Comparison of ENCODE assay signal across 9 cellular contexts in genomic region chr17:16746571-16746970, GRCh38. TPM values are rescaled to one million over a fixed set of nuclear protein-coding genes. Genes with fewer than 3 reads are reported as not detected.
DNase-seq lines count a peak whose midpoint lies in the region; ATAC-seq, FAIRE-seq and TF ChIP-seq lines count a peak whose summit lies in the region.
"Not testable (repeated sequence)": the region's sequence is repeated elsewhere in the genome, so short reads cannot be mapped to it uniquely, and the experiment has no call there.
"Had no signal": no experiment of that assay in that cellular context is flagged by ENCODE, and none has a peak within 500 bp of the region (broad histone marks: within the 10 kb centered on the region; RNA-seq: fewer than 3 reads in every experiment).

No MANE protein-coding gene starts in this region.

- not testable (repeated sequence) for TF ChIP-seq POLR2A in GM12878 (IDR thresholded peaks at IDR 0.05; ENCODE audit: low read depth, low read length); HepG2 (IDR thresholded peaks at IDR 0.05; ENCODE audit: insufficient read depth in 1 of 2, low read depth in 2 of 2, low read length in 2 of 2); upper lobe of left lung (IDR thresholded peaks at IDR 0.05)

- ATAC-seq in GM18502 (IDR thresholded peaks at IDR 0.05; ENCODE audit: poor library complexity, unreplicated experiment) (peak; percentile 46), T-cell (replicated peaks in 1 of 4) (peak in 3 of 4 experiments; percentile 16 to 33 (median 16)), GM12878 (peak; percentile 58), Right ventricle myocardium superior (ENCODE audit: poor library complexity) (peak; percentile 55), HepG2 (peak; percentile 38; the same call in 1 of the 3 replicates), upper lobe of left lung (ENCODE audit: low FRiP score in 2 of 2) (peak; percentile 60 to 68)

- H3K4me3 ChIP-seq in GM12878; HepG2 (replicated peaks in 1 of 3; ENCODE audit: insufficient read depth in 1 of 3, low read depth in 2 of 3, low read length in 3 of 3); upper lobe of left lung: not testable (repeated sequence)

- not testable (repeated sequence) for H3K4me2 ChIP-seq in GM12878 (ENCODE audit: control insufficient read depth, insufficient read depth); HepG2 (ENCODE audit: low read depth, low read length)

- H2AFZ ChIP-seq in GM12878 (ENCODE audit: control insufficient read depth, low read depth, low read length); HepG2 (ENCODE audit: low read length): not testable (repeated sequence)

- H3K27me3 Mint-ChIP-seq in T-cell (peaks cover 30 to 48% of the 10 kb centered on the region in 2 donors), nephron progenitor cell (ENCODE audit: low read depth, poor library complexity) (peaks cover 35% of the 10 kb centered on the region)

- peak; percentile 0 for DNase-seq in LHCN-M2 (ENCODE audit: low read depth)
- DNase-seq in T-cell; GM12878 (ENCODE audit: low read depth, low spot score); Right ventricle myocardium superior; HepG2 (ENCODE audit: low spot score): not testable (repeated sequence)
- DNase-seq in nephron progenitor cell: peak; percentile 42
- peak in 1 of 2 donors; percentile 75 for DNase-seq in upper lobe of left lung

- CTCF ChIA-PET in T-cell (lab: Charles Lee): interaction anchor here in 1 of 2 donors (0.7 kb wide), 1 partner anchor 1518 kb away, joined by 3 read pairs; no protein-coding TSS in a partner anchor
- CTCF ChIA-PET in GM12878 (lab: Yijun Ruan, JAX); HepG2 (lab: Yijun Ruan, JAX; ENCODE audit: low intra/inter-chr PET ratio, low total read pairs): not testable (repeated sequence)

- not testable (repeated sequence) for TF ChIP-seq RAD21 in GM12878 (IDR thresholded peaks at IDR 0.05; ENCODE audit: insufficient read depth, low read depth, low read length); HepG2 (CRISPR knock-in tag; IDR thresholded peaks at IDR 0.05)

- not testable (repeated sequence) for FAIRE-seq in GM12878 (lab: Jason Lieb, UNC); HepG2 (lab: Jason Lieb, UNC)

- H3K4me3 Mint-ChIP-seq in T-cell: peak overlapping the region in 1 of 3 donors; percentile 62
- H3K4me3 Mint-ChIP-seq in nephron progenitor cell: peak overlapping the region; percentile 82

- WGBS in GM12878 (ENCODE audit: insufficient coverage, insufficient replicate concordance, low lambda C conversion rate, missing lambda C conversion rate): 40% methylated on average over 8 of the region's 24 CpGs
- 35% methylated on average over 16 of the region's 24 CpGs for WGBS in HepG2 (ENCODE audit: low lambda C conversion rate)
- WGBS in upper lobe of left lung, 2 donors: 8 to 48% methylated on average over 8 to 18 of the region's 24 CpGs

- not testable (repeated sequence) for H3K27me3 ChIP-seq in GM12878 (replicated peaks in 1 of 2; ENCODE audit: control insufficient read depth in 2 of 2, insufficient read depth in 2 of 2, low read length in 1 of 2); HepG2 (ENCODE audit: control insufficient read depth in 1 of 2, insufficient read depth in 2 of 2, low read length in 2 of 2); upper lobe of left lung

- not testable (repeated sequence) for H3K9ac ChIP-seq in GM12878 (ENCODE audit: control insufficient read depth, insufficient read depth, low read length); HepG2 (ENCODE audit: insufficient read depth, low read depth, low read length)

- not testable (repeated sequence) for BruUV-seq in GM12878 (replicated peaks; lab: Mats Ljungman, UMichigan); HepG2 (replicated peaks; lab: Mats Ljungman, UMichigan)

- H3K27ac Mint-ChIP-seq in T-cell, nephron progenitor cell: not testable (repeated sequence)

- H3K79me2 ChIP-seq in GM12878 (ENCODE audit: control insufficient read depth, insufficient read depth, low read length); HepG2 (ENCODE audit: insufficient read depth, low read length): not testable (repeated sequence)

- POLR2A ChIA-PET in T-cell (lab: Charles Lee); GM12878 (lab: Charles Lee); HepG2 (lab: Yijun Ruan, JAX): not testable (repeated sequence)

- in situ Hi-C loops in GM12878 (cut with MboI); HepG2 (cut with HindIII; ENCODE audit: extremely low pct_ligation_motif_present, low pct_unique_long_range_greater_than_20kb): not testable (repeated sequence)

- H3K27ac ChIP-seq in GM12878 (ENCODE audit: control insufficient read depth, insufficient read depth); HepG2 (ENCODE audit: extremely low read length, insufficient read depth, low read length); upper lobe of left lung: not testable (repeated sequence)

- not testable (repeated sequence) for H3K36me3 Mint-ChIP-seq in T-cell; nephron progenitor cell (ENCODE audit: low read depth)

- TF ChIP-seq EP300 in GM12878 (IDR thresholded peaks at IDR 0.05; ENCODE audit: borderline replicate concordance in 1 of 2, control insufficient read depth in 1 of 2, low read depth in 2 of 2, low read length in 2 of 2); HepG2 (IDR thresholded peaks at IDR 0.05; ENCODE audit: low read depth in 2 of 2, low read length in 2 of 2); HepG2 (CRISPR knock-in tag; IDR thresholded peaks at IDR 0.05; ENCODE audit: borderline replicate concordance); upper lobe of left lung (IDR thresholded peaks at IDR 0.05): not testable (repeated sequence)

- not testable (repeated sequence) for H3K9me3 ChIP-seq in GM12878 (replicated peaks; ENCODE audit: control insufficient read depth, insufficient read depth, low read length); HepG2 (ENCODE audit: low read length); upper lobe of left lung

- H3K4me1 Mint-ChIP-seq in T-cell (peaks cover 10 to 17% (median 10%) of the 10 kb centered on the region in 3 donors), nephron progenitor cell (peaks cover 17% of the 10 kb centered on the region)

- H3K36me3 ChIP-seq in GM12878 (ENCODE audit: control insufficient read depth in 2 of 2, insufficient read depth in 2 of 2, low read length in 1 of 2); HepG2 (replicated peaks in 1 of 2; ENCODE audit: control insufficient read depth in 1 of 2, insufficient read depth in 2 of 2, low read length in 2 of 2); upper lobe of left lung: not testable (repeated sequence)

- H4K20me1 ChIP-seq in GM12878 (ENCODE audit: control insufficient read depth, insufficient read depth); HepG2 (ENCODE audit: insufficient read depth, low read length): not testable (repeated sequence)

- not testable (repeated sequence) for H3K9me3 Mint-ChIP-seq in T-cell, nephron progenitor cell

- TF ChIP-seq CTCF in GM12878 (IDR thresholded peaks at IDR 0.05 in 2 of 3, conservative IDR thresholded peaks at IDR 0.05 in 1 of 3; ENCODE audit: control insufficient read depth in 2 of 3, extremely low read depth in 1 of 3, insufficient read depth in 1 of 3, low read depth in 3 of 3, low read length in 3 of 3); HepG2 (CRISPR knock-in tag; IDR thresholded peaks at IDR 0.05); nephron progenitor cell (IDR thresholded peaks at IDR 0.05); upper lobe of left lung (IDR thresholded peaks at IDR 0.05): not testable (repeated sequence)

- not testable (repeated sequence) for H3K4me1 ChIP-seq in GM12878 (ENCODE audit: control insufficient read depth, insufficient read depth, low read length); HepG2 (ENCODE audit: insufficient read depth, low read length); upper lobe of left lung

- intact Hi-C loops in GM12878 (cut with micrococcal nuclease; ENCODE audit: unreplicated experiment); Right ventricle myocardium superior (cut with DNase I); HepG2 (cut with micrococcal nuclease; ENCODE audit: unreplicated experiment): not testable (repeated sequence)

- SMC1A ChIA-PET in GM12878 (lab: Charles Lee; ENCODE audit: uncharacterized antibody, unreplicated experiment): not testable (repeated sequence)

- RAD21 ChIA-PET in GM12878 (lab: Charles Lee; ENCODE audit: unreplicated experiment): not testable (repeated sequence)

RNA-seq across cellular contexts. Expression of gene CCDC144A, which starts 56.5 kb away (rescaled TPM):
- total RNA-seq in LHCN-M2 (2014; rRNA removed) (3.3 and 4.5 TPM in 2 replicates), T-cell (10 to 100 TPM in 2 of 5 donors, 1 to 10 TPM in 2, under 1 TPM in 1; 0.38 to 22.3 (median 8.0) TPM), GM12878 (2014; rRNA removed) (1.0 and 1.5 TPM in 2 replicates), GM12878 (2014; rRNA removed; fragmentation: Illumina TruSeq; extraction: Trizol) (1.7 and 1.8 TPM in 2 replicates), GM12878 (2021) (0.92 and 1.3 TPM in 2 replicates), Right ventricle myocardium superior (1.8 TPM), HepG2 (2016; rRNA removed; fragmentation: Illumina TruSeq; extraction: Trizol) (0.09 TPM in 1 of 2 replicates, not detected in the other), upper lobe of left lung (10 to 100 TPM in 1 of 6 donors, 1 to 10 TPM in 5; 1.1 to 16.9 (median 7.6) TPM)
- polyA plus RNA-seq in LHCN-M2 (2012): 0.63 TPM
- total RNA-seq in GM12878 (2013; cell fraction: nucleolus; rRNA removed): 3.6 and 4.6 TPM in 2 replicates
- 3.0 TPM for polyA plus RNA-seq in GM12878 (2011; ENCODE audit: low read depth)
- polyA plus RNA-seq in GM12878 (2011; rRNA removed) (0.34 and 0.40 TPM in 2 replicates), GM12878 (2014; fragmentation: Illumina TruSeq; extraction: Trizol) (1.1 and 1.5 TPM in 2 replicates), GM12878 (2014; fragmentation: Nextera tagmentation; extraction: Ambion mirVana) (under 1 TPM; 0.05 to 0.18 TPM), GM12878 (2014; rRNA removed) (0.61 and 0.80 TPM in 2 replicates), GM12878 (2016; fragmentation: Nextera tagmentation; extraction: Ambion mirVana) (under 1 TPM; 0.71 to 0.87 TPM), HepG2 (2011; rRNA removed) (not detected in 2 replicates)
- 0.02 and 0.10 TPM in 2 replicates for polyA plus RNA-seq in GM12878 (2011; cell fraction: cytosol; rRNA removed)
- polyA plus RNA-seq in GM12878 (2011; cell fraction: nucleus; rRNA removed): 1.4 TPM in 2 replicates
- 4.7 and 5.3 TPM in 2 replicates for polyA plus RNA-seq in GM12878 (2012)
- polyA minus RNA-seq in GM12878 (2011; rRNA and poly(A)+ RNA removed): 0.66 and 1.1 TPM in 2 replicates
- not detected in 2 replicates for polyA minus RNA-seq in GM12878 (2011; cell fraction: cytosol; rRNA and poly(A)+ RNA removed)
- polyA minus RNA-seq in GM12878 (2011; cell fraction: nucleus; rRNA and poly(A)+ RNA removed): 1.5 and 2.7 TPM in 2 replicates
- total RNA-seq in HepG2 (2016; cell fraction: cytosol; rRNA removed; fragmentation: Illumina TruSeq; extraction: Trizol; ENCODE audit: low read depth): not detected in 2 replicates
- total RNA-seq in HepG2 (2016; cell fraction: insoluble cytoplasmic fraction; rRNA removed; fragmentation: Illumina TruSeq; extraction: Trizol): 0.02 TPM in 1 of 2 replicates, not detected in the other
- total RNA-seq in HepG2 (2016; cell fraction: membrane; rRNA removed; fragmentation: Illumina TruSeq; extraction: Trizol): not detected in 2 replicates
- total RNA-seq in HepG2 (2016; cell fraction: nucleus; rRNA removed; fragmentation: Illumina TruSeq; extraction: Trizol): 0.09 and 0.31 TPM in 2 replicates
- not detected in 2 replicates for polyA plus RNA-seq in HepG2 (2011; cell fraction: cytosol; rRNA removed)
- polyA plus RNA-seq in HepG2 (2011; cell fraction: nucleus; rRNA removed): 0.02 and 0.07 TPM in 2 replicates
- polyA plus RNA-seq in HepG2 (2012): not detected in 2 replicates
- polyA plus RNA-seq in HepG2 (2016; cell fraction: cytosol; fragmentation: Illumina TruSeq; extraction: Trizol; ENCODE audit: low read depth): not detected in 2 replicates
- polyA plus RNA-seq in HepG2 (2016; cell fraction: insoluble cytoplasmic fraction; fragmentation: Illumina TruSeq; extraction: Trizol; ENCODE audit: low read depth): not detected in 2 replicates
- not detected in 2 replicates for polyA plus RNA-seq in HepG2 (2016; cell fraction: membrane; fragmentation: Illumina TruSeq; extraction: Trizol; ENCODE audit: low read depth)
- not detected in 2 replicates for polyA plus RNA-seq in HepG2 (2016; cell fraction: nucleus; fragmentation: Illumina TruSeq; extraction: Trizol; ENCODE audit: insufficient read depth, low read depth)
- 0.06 and 1.8 TPM in 2 replicates for polyA minus RNA-seq in HepG2 (2011; rRNA and poly(A)+ RNA removed; ENCODE audit: low replicate concordance)
- polyA minus RNA-seq in HepG2 (2011; cell fraction: cytosol; rRNA and poly(A)+ RNA removed): not detected in 2 replicates
- polyA minus RNA-seq in HepG2 (2011; cell fraction: nucleus; rRNA and poly(A)+ RNA removed): 0.13 and 0.37 TPM in 2 replicates
- total RNA-seq: HT1080 had no signal
